In the genomic region with DNA sequence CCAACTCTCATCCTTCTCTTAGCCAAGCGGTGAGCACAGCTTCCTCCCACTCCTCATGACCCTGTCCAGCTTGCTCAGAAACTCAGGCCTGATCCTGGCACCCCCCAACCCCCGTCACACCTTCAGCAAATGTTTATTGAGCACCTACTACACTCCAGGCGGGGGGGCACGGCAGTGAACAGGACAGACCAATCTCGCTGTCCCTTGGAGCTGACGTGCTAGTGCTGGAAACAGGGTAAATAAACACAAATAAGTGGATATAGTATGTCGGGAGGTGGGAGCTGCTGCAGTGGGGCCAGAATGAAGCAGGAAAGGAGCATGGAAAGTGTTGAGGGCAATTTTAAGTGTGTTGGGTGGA, we compare ENCODE assay signal across 2 cellular contexts.
TF ChIP-seq lines count a peak whose summit lies in the region.

No MANE protein-coding gene starts in this region.

TF ChIP-seq in HepG2, 621 proteins besides CTCF, POLR2A, EP300 and RAD21:
- peak; percentile 60 for TF ChIP-seq ZMYM3 (CRISPR knock-in tag; IDR thresholded peaks at IDR 0.05)
- no peak for TF ChIP-seq ZNF615 (CRISPR knock-in tag; IDR thresholded peaks at IDR 0.05; ENCODE audit: borderline replicate concordance)
- TF ChIP-seq, protein P1, sequence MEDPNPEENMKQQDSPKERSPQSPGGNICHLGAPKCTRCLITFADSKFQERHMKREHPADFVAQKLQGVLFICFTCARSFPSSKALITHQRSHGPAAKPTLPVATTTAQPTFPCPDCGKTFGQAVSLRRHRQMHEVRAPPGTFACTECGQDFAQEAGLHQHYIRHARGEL (CRISPR knock-in tag; IDR thresholded peaks at IDR 0.05): 0 out of 2 replicates have a peak, but pooled peaks have one; percentile 34

TF ChIP-seq in H1, 55 proteins besides CTCF, POLR2A, EP300 and RAD21:
- TF ChIP-seq NANOG (IDR thresholded peaks at IDR 0.05; ENCODE audit: insufficient read depth, low read depth, low read length, poor library complexity, severe bottlenecking) (no peak), CREB1 (IDR thresholded peaks at IDR 0.05) (no peak), ZNF274 (IDR thresholded peaks at IDR 0.05; ENCODE audit: borderline replicate concordance, extremely low read depth, low read length) (no peak), SIX5 (IDR thresholded peaks at IDR 0.05; ENCODE audit: low read depth, low read length) (no peak), RXRA (IDR thresholded peaks at IDR 0.05; ENCODE audit: insufficient read depth, low read depth, low read length) (no peak), HDAC6 (IDR thresholded peaks at IDR 0.05; ENCODE audit: low read depth, low read length) (no peak), PHF8 (conservative IDR thresholded peaks at IDR 0.05; ENCODE audit: low read depth, low read length) (no peak), GABPA (IDR thresholded peaks at IDR 0.05; ENCODE audit: borderline replicate concordance, insufficient read depth, low read length) (no peak), SP4 (IDR thresholded peaks at IDR 0.05; ENCODE audit: low read length) (no peak), KDM5A (IDR thresholded peaks at IDR 0.05; ENCODE audit: low read length) (no peak), KDM1A (IDR thresholded peaks at IDR 0.05; ENCODE audit: borderline replicate concordance, low read length) (no peak), YY1 (IDR thresholded peaks at IDR 0.05; ENCODE audit: low read depth, low read length) (no peak)
TF ChIP-seq in H1: peak in this region for 0.
